ENCODE assay signal across 9 cellular contexts in the genomic region with DNA sequence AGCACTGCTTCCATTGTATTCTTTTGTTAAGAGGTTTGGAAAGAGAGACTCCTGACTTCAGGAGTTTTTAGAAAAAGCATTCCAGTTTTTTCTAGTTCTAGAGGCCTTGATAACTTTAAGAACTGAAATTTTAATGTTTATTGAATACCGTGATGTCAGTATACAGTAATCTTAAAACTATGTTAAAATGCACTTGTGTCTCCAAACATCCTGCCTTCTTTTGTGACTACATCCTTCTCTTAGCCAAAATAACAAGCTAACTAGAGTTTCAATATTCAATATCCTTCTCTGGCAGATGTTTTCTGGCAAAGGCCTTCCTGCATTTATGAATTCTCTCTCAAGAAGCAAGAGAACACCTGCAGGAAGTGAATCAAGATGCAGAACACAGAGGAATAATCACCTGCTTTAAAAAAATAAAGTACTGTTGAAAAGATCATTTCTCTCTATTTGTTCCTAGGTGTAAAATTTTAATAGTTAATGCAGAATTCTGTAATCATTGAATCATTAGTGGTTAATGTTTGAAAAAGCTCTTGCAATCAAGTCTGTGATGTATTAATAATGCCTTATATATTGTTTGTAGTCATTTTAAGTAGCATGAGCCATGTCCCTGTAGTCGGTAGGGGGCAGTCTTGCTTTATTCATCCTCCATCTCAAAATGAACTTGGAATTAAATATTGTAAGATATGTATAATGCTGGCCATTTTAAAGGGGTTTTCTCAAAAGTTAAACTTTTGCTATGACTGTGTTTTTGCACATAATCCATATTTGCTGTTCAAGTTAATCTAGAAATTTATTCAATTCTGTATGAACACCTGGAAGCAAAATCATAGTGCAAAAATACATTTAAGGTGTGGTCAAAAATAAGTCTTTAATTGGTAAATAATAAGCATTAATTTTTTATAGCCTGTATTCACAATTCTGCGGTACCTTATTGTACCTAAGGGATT. TPM values are rescaled to one million over a fixed set of nuclear protein-coding genes. Genes with fewer than 3 reads are reported as not detected.
DNase-seq lines count a peak whose midpoint lies in the region; ATAC-seq and TF ChIP-seq lines count a peak whose summit lies in the region.
"Had no signal": no experiment of that assay in that cellular context is flagged by ENCODE, and none has a peak within 500 bp of the region (broad histone marks: within the 10 kb centered on the region; RNA-seq: fewer than 3 reads in every experiment).

No MANE protein-coding gene starts in this region.

- TF ChIP-seq CTCF in A673 (conservative IDR thresholded peaks at IDR 0.05; ENCODE audit: low read depth, low read length): peak; percentile 95
- peak; percentile 79 for TF ChIP-seq CTCF in GM13976 (IDR thresholded peaks at IDR 0.05; ENCODE audit: borderline replicate concordance, control extremely low read depth, extremely low read depth, insufficient read depth, missing control alignments)
- TF ChIP-seq CTCF in epithelial cell of proximal tubule (conservative IDR thresholded peaks at IDR 0.05; ENCODE audit: low read depth, low read length): peak; percentile 91
- peak; percentile 84 to 97 (median 89) for TF ChIP-seq CTCF in nephron (IDR thresholded peaks at IDR 0.05; ENCODE audit: unreplicated experiment in 3 of 3)
- TF ChIP-seq CTCF in thyroid gland (IDR thresholded peaks at IDR 0.05): peak; percentile 27 to 81 (median 72)

- no peaks in the 10 kb centered on the region for H3K9me3 Mint-ChIP-seq in nephron

- in situ Hi-C loops in GM13976 (cut with MboI; ENCODE audit: low sequenced_read_pairs, unreplicated experiment): loop anchor here (25.0 kb wide), 3 partner anchors 411 to 736 kb away; a partner anchor contains a TSS

- CTCF ChIA-PET in A673 (lab: Charles Lee): interaction anchor here (0.6 to 1.6 kb wide), 8 partner anchors 155 to 562 kb away, joined by 3 to 11 read pairs (median 4); no protein-coding TSS in a partner anchor

- H3K9me3 ChIP-seq in A673 (ENCODE audit: low read depth, low read length, poor library complexity, severe bottlenecking) (no peaks in the 10 kb centered on the region), thyroid gland (no peaks in the 10 kb centered on the region)

- H3K36me3 ChIP-seq in A673 (ENCODE audit: insufficient read depth, low read length, poor library complexity, severe bottlenecking) (peaks cover 10% of the 10 kb centered on the region), thyroid gland (peaks cover 6 to 10% of the 10 kb centered on the region in 2 donors)

- peaks cover 32% of the 10 kb centered on the region for H3K36me3 Mint-ChIP-seq in nephron (ENCODE audit: low read depth)

- no peak for TF ChIP-seq POLR2A in thyroid gland (IDR thresholded peaks at IDR 0.05)

- H3K27ac ChIP-seq in A673 (ENCODE audit: low read depth, low read length, poor library complexity, severe bottlenecking) (no peak overlapping the region), thyroid gland (no peak overlapping the region)
- H3K27ac ChIP-seq: skin epidermis had no signal

- no peak overlapping the region for H3K4me3 Mint-ChIP-seq in nephron

- 54 to 55% methylated on average over 3 of the region's 3 CpGs for WGBS in thyroid gland, 2 donors

- H3K27me3 Mint-ChIP-seq in nephron (ENCODE audit: low read depth): no peaks in the 10 kb centered on the region

- BruUV-seq in A673 (replicated peaks; lab: Mats Ljungman, UMichigan): TSS peak; percentile 53

- H3K27me3 ChIP-seq in A673 (replicated peaks; ENCODE audit: insufficient read depth, low read depth, low read length, poor library complexity): no peaks in the 10 kb centered on the region
- H3K27me3 ChIP-seq in thyroid gland: no peaks in the 10 kb centered on the region

- H3K4me3 ChIP-seq in A673 (ENCODE audit: low read depth, low read length, poor library complexity, severe bottlenecking): no peak overlapping the region
- H3K4me3 ChIP-seq in epithelial cell of proximal tubule (ENCODE audit: low read depth, low read length): no peak overlapping the region
- H3K4me3 ChIP-seq in thyroid gland (replicated peaks in 1 of 3): no peak overlapping the region
- H3K4me3 ChIP-seq: skin epidermis had no signal

- peak overlapping the region in 2 of 3 experiments; percentile 2 to 5 for H3K27ac Mint-ChIP-seq in nephron

- peaks cover 13% of the 10 kb centered on the region for H3K4me1 Mint-ChIP-seq in nephron

- intact Hi-C loops in A673 (cut with micrococcal nuclease; ENCODE audit: unreplicated experiment): loop anchor here (1.0 to 10.0 kb wide), 7 partner anchors 165 to 731 kb away; a partner anchor contains a TSS
- intact Hi-C loops in thyroid gland (cut with DNase I): loop anchor here (5.0 kb wide), 1 partner anchor 401 kb away; no protein-coding TSS in a partner anchor

- peak; percentile 88 for DNase-seq in A673 (ENCODE audit: low spot score)
- peak; percentile 53 for DNase-seq in GM13976 (ENCODE audit: low spot score)
- DNase-seq in NCI-H526 treated with DMSO at 0.1 percent for 48 hours (lab: John Stamatoyannopoulos, UW): peak; percentile 27
- DNase-seq in activated CD4-positive, alpha-beta T cell treated with anti-CD3 and anti-CD28 coated beads, Interleukin-2, amount 50 U/mL, for 4 hours: peak; percentile 39 to 52
- peak; percentile 27 for DNase-seq in epithelial cell of proximal tubule (ENCODE audit: low read depth)
- DNase-seq in thyroid gland: peak; percentile 23 to 30

- POLR2A ChIA-PET in A673 (lab: Charles Lee; ENCODE audit: low non-redundant PET): interaction anchor here (0.7 kb wide), 1 partner anchor 402 kb away, joined by 4 read pairs; no protein-coding TSS in a partner anchor

- H3K4me1 ChIP-seq in A673 (ENCODE audit: insufficient read depth, low read length, poor library complexity, severe bottlenecking) (peaks cover 24% of the 10 kb centered on the region), thyroid gland (no peaks in the 10 kb centered on the region)

- no peak for ATAC-seq in HG02571 (IDR thresholded peaks at IDR 0.05; ENCODE audit: unreplicated experiment)

RNA-seq across cellular contexts. Expression of a gene that starts 43.1 kb away (rescaled TPM):
- total RNA-seq in A673 (2021) (47.6 and 49.3 TPM in 2 replicates), epithelial cell of proximal tubule (55.8 and 57.0 TPM in 2 replicates), thyroid gland (100 to 1,000 TPM; 185 to 351 (median 297) TPM)

Comparison
In these comparisons a context has a peak if more than half of its experiments do, and no peak if none do; other contexts are left out.
1. DNase-seq: peak in every context shown above with its lines; median percentile 88 in A673; 53 in GM13976; 46 in activated CD4-positive, alpha-beta T cell treated with anti-CD3 and anti-CD28 coated beads, Interleukin-2, amount 50 U/mL, for 4 hours; 27 in NCI-H526 treated with DMSO at 0.1 percent for 48 hours; 27 in epithelial cell of proximal tubule; 26 in thyroid gland.